Comparison of ENCODE assay signal across 20 cellular contexts in genomic region chr6:35088281-35089215, GRCh38. TPM values are rescaled to one million over a fixed set of nuclear protein-coding genes. Genes with fewer than 3 reads are reported as not detected.
A peak's percentile ranks its signal among the peaks of the same experiment; 100 is the strongest.
DNase-seq lines count a peak whose midpoint lies in the region; ATAC-seq and TF ChIP-seq lines count a peak whose summit lies in the region.
"Had no signal": no experiment of that assay in that cellular context is flagged by ENCODE, and none has a peak within 500 bp of the region (broad histone marks: within the 10 kb centered on the region; RNA-seq: fewer than 3 reads in every experiment).

No MANE protein-coding gene starts in this region.

- no peak for TF ChIP-seq EP300 in transverse colon (IDR thresholded peaks at IDR 0.05; ENCODE audit: low read depth)

- WGBS in transverse colon (ENCODE audit: low coverage in 1 of 2), 2 donors: 60 to 84% methylated on average over 1 to 24 of the region's 24 CpGs

- no peak for TF ChIP-seq POLR2A in transverse colon (IDR thresholded peaks at IDR 0.05)

- peak overlapping the region; percentile 9 to 71 (median 60) for H3K27ac ChIP-seq in transverse colon
- H3K27ac ChIP-seq in PC-9: no peak overlapping the region
- H3K27ac ChIP-seq: parathyroid adenoma had no signal

- BruUV-seq in PC-9 (replicated peaks; lab: Mats Ljungman, UMichigan): no TSS peak

- intact Hi-C loops in transverse colon (cut with DNase I; ENCODE audit: low total_unique reads) (loop anchor here (10.0 kb wide), 1 partner anchor 74 kb away; no protein-coding TSS in a partner anchor), PC-9 (cut with micrococcal nuclease; ENCODE audit: unreplicated experiment) (no loop called here)

- no peak overlapping the region for H3K4me2 ChIP-seq in PC-9

- no peaks in the 10 kb centered on the region for H3K9me2 ChIP-seq in PC-9 (ENCODE audit: insufficient read depth)

- H3K79me2 ChIP-seq in PC-9 (ENCODE audit: low read depth): no peaks in the 10 kb centered on the region
- H3K79me2 ChIP-seq: parathyroid adenoma had no signal

- no peaks in the 10 kb centered on the region for H3K9me3 ChIP-seq in transverse colon
- no peaks in the 10 kb centered on the region for H3K9me3 ChIP-seq in PC-9 (ENCODE audit: insufficient read depth, low read depth)

- CTCF ChIA-PET in PC-9 (lab: Charles Lee): no interaction called here

- no peak for TF ChIP-seq CTCF in transverse colon (IDR thresholded peaks at IDR 0.05)
- no peak for TF ChIP-seq CTCF in PC-9 (conservative IDR thresholded peaks at IDR 0.05)

- H3K27me3 ChIP-seq in transverse colon (no peaks in the 10 kb centered on the region), PC-9 (ENCODE audit: insufficient read depth, low read depth) (no peaks in the 10 kb centered on the region)

- no peak for ATAC-seq in HG03039 (IDR thresholded peaks at IDR 0.05; ENCODE audit: unreplicated experiment)
- ATAC-seq: T-helper 17 cell had no signal

- DNase-seq in activated CD8-positive, alpha-beta memory T cell treated with anti-CD3 and anti-CD28 coated beads for 24 hours: peak; percentile 47
- no peak for DNase-seq in activated CD8-positive, alpha-beta memory T cell treated with anti-CD3 and anti-CD28 coated beads, Interleukin-2, amount 50 U/mL, for 4 hours
- DNase-seq in ecto neural progenitor cell (ENCODE audit: low spot score) (peak; percentile 34), mesenteric fat pad (ENCODE audit: low spot score) (peak; percentile 82), transverse colon (no peak), PC-9 (no peak)
- DNase-seq in activated effector memory CD4-positive, alpha-beta T cell treated with Interleukin-2 at 50 U/mL for 16 hours: no peak
- DNase-seq: activated CD4-positive, CD25-positive, alpha-beta regulatory T cell; activated effector memory CD4-positive, alpha-beta T cell treated with anti-CD3 and anti-CD28 coated beads, Interleukin-2, amount 50 U/mL, for 16 hours; caudate nucleus; CD4-positive, CD25-positive, alpha-beta regulatory T cell; effector CD8-positive, alpha-beta T cell; hippocampal formation; NCI-H2029; NCI-H524; SIG-M5; small intestine; T-helper 17 cell had no signal

- no peaks in the 10 kb centered on the region for H3F3A ChIP-seq in PC-9 (ENCODE audit: insufficient read depth, low read depth)

- no peak overlapping the region for H2AFZ ChIP-seq in PC-9
- H2AFZ ChIP-seq: parathyroid adenoma had no signal

- in situ Hi-C loops in transverse colon (cut with MboI; ENCODE audit: low pct_ligation_motif_present in 1 of 4, low pct_unique_long_range_greater_than_20kb in 1 of 4, low sequenced_read_pairs in 3 of 4): no loop called here

- no peak overlapping the region for H3K4me3 ChIP-seq in transverse colon
- no peak overlapping the region for H3K4me3 ChIP-seq in PC-9

- POLR2A ChIA-PET in PC-9 (lab: Charles Lee; ENCODE audit: unreplicated experiment): no interaction called here

- 0 out of 2 replicates have a peak, but pooled peaks cover 2% of the 10 kb centered on the region for H4K20me1 ChIP-seq in PC-9 (ENCODE audit: insufficient read depth)

- H3K4me1 ChIP-seq in transverse colon: peaks cover 0 to 32% (median 13%) of the 10 kb centered on the region in 4 donors
- no peaks in the 10 kb centered on the region for H3K4me1 ChIP-seq in PC-9 (replicated peaks; ENCODE audit: insufficient read depth)
- H3K4me1 ChIP-seq: parathyroid adenoma had no signal

- H3K36me3 ChIP-seq in transverse colon (peaks cover 0 to 31% (median 11%) of the 10 kb centered on the region in 4 donors), PC-9 (ENCODE audit: low read depth) (no peaks in the 10 kb centered on the region)

RNA-seq across cellular contexts. Expression of gene TCP11, which starts 52.6 kb away (rescaled TPM):
- total RNA-seq in mesenteric fat pad: not detected
- total RNA-seq in transverse colon: under 1 TPM in 1 of 4 donors, not detected in 3; 0.96 TPM
- total RNA-seq in PC-9 (2021): not detected in 2 replicates
- total RNA-seq: CD4-positive, CD25-positive, alpha-beta regulatory T cell; T-helper 17 cell had no signal

Comparison
In these comparisons a context has a peak if more than half of its experiments do, and no peak if none do; other contexts are left out.
1. DNase-seq: peak in activated CD8-positive, alpha-beta memory T cell treated with anti-CD3 and anti-CD28 coated beads for 24 hours (single experiment), ecto neural progenitor cell (single experiment) and mesenteric fat pad (single experiment); none in activated CD8-positive, alpha-beta memory T cell treated with anti-CD3 and anti-CD28 coated beads, Interleukin-2, amount 50 U/mL, for 4 hours (single experiment), transverse colon (single experiment), activated effector memory CD4-positive, alpha-beta T cell treated with Interleukin-2 at 50 U/mL for 16 hours (single experiment) and PC-9 (0 of 2).